ENCODE assay signal across 8 cellular contexts in genomic region chr1:109667452-109668122, GRCh38. TPM values are rescaled to one million over a fixed set of nuclear protein-coding genes. Genes with fewer than 3 reads are reported as not detected.
DNase-seq lines count a peak whose midpoint lies in the region; ATAC-seq, FAIRE-seq and TF ChIP-seq lines count a peak whose summit lies in the region.

GSTM2 (plus strand) TSS chr1:109668057; CDS start chr1:109668116, 59 bp downstream.

- POLR2A ChIA-PET in endothelial cell of umbilical vein (lab: Charles Lee) = no interaction called here

- dilution Hi-C loops in endothelial cell of umbilical vein (cut with MboI; ENCODE audit: extremely low pct_ligation_motif_present, low sequenced_read_pairs) = no loop called here

- peak; percentile 91 for FAIRE-seq in endothelial cell of umbilical vein (lab: Jason Lieb, UNC)

- no peaks in the 10 kb centered on the region for H3K27me3 ChIP-seq in endothelial cell of umbilical vein (ENCODE audit: control insufficient read depth in 2 of 2, insufficient read depth in 2 of 2, low read length in 2 of 2)
- no peaks in the 10 kb centered on the region for H3K27me3 ChIP-seq in mononuclear cell (ENCODE audit: insufficient read depth, low read length)

- no TSS peak for BruUV-seq in endothelial cell of umbilical vein (replicated peaks; lab: Mats Ljungman, UMichigan)

- peak within 1 kb of the TSS; percentile 75 for H3K4me2 ChIP-seq in endothelial cell of umbilical vein (ENCODE audit: insufficient read depth, low read length)

- DNase-seq in NCI-H524 treated with DMSO at 0.1 percent for 48 hours (lab: John Stamatoyannopoulos, UW) (peak; percentile 6), endothelial cell of umbilical vein (ENCODE audit: low read depth, low spot score) (peak; percentile 85)
- DNase-seq in activated CD8-positive, alpha-beta memory T cell treated with anti-CD3 and anti-CD28 coated beads, Interleukin-2, amount 50 U/mL, for 24 hours (ENCODE audit: extremely low read depth) = peak; percentile 42
- DNase-seq in stimulated activated CD8-positive, alpha-beta memory T cell treated with anti-CD3 and anti-CD28 coated beads, Interleukin-15, amount 100 ng/mL, for 4 hours (ENCODE audit: low read depth in 2 of 2) = peak; percentile 39 to 47
- no peak for DNase-seq in NK-92 treated with Interleukin-12 subunit alpha and Interleukin-12 subunit beta, amount 100 ng/mL, for 24 hours (lab: John Stamatoyannopoulos, UW)

- H2AFZ ChIP-seq in endothelial cell of umbilical vein (ENCODE audit: low read depth, low read length) = peak within 1 kb of the TSS; percentile 65

- H4K20me1 ChIP-seq in endothelial cell of umbilical vein (replicated peaks; ENCODE audit: control insufficient read depth, extremely low read depth, insufficient read depth, low read length) = no peaks in the 10 kb centered on the region

- TF ChIP-seq POLR2A in endothelial cell of umbilical vein (IDR thresholded peaks at IDR 0.05; ENCODE audit: low read depth, low read length) = no peak

- H3K4me3 ChIP-seq in endothelial cell of umbilical vein (replicated peaks in 1 of 3; ENCODE audit: insufficient read depth in 1 of 3, low read depth in 1 of 3, low read length in 3 of 3) (peak within 1 kb of the TSS; percentile 13 to 33 (median 15)), mononuclear cell (ENCODE audit: low read length) (no peak within 1 kb of the TSS)

- H3K27ac ChIP-seq in endothelial cell of umbilical vein (ENCODE audit: insufficient read depth, low read depth, low read length) = no peak within 1 kb of the TSS

- no peaks in the 10 kb centered on the region for H3K9me1 ChIP-seq in endothelial cell of umbilical vein (replicated peaks; ENCODE audit: control insufficient read depth, extremely low read depth, insufficient read depth, low read length)

- H3K4me1 ChIP-seq in endothelial cell of umbilical vein (ENCODE audit: control insufficient read depth, extremely low read depth, insufficient read depth, low read length) = peaks cover 5% of the 10 kb centered on the region
- peaks cover 12% of the 10 kb centered on the region for H3K4me1 ChIP-seq in mononuclear cell (ENCODE audit: insufficient read depth, low read length)

- ATAC-seq in GM18499 (IDR thresholded peaks at IDR 0.05; ENCODE audit: insufficient read depth, unreplicated experiment) = peak; percentile 73
- ATAC-seq in HG02870 (IDR thresholded peaks at IDR 0.05; ENCODE audit: unreplicated experiment) = peak; percentile 99

- H3K36me3 ChIP-seq in endothelial cell of umbilical vein (ENCODE audit: control insufficient read depth in 2 of 2, extremely low read depth in 1 of 2, insufficient read depth in 2 of 2, low read length in 2 of 2) = no peaks in the 10 kb centered on the region

- TF ChIP-seq CTCF in endothelial cell of umbilical vein (IDR thresholded peaks at IDR 0.05; ENCODE audit: extremely low read depth in 1 of 2, insufficient read depth in 1 of 2, low read depth in 1 of 2, low read length in 2 of 2) = no peak

- no peaks in the 10 kb centered on the region for H3K79me2 ChIP-seq in endothelial cell of umbilical vein (ENCODE audit: control insufficient read depth, insufficient read depth, low read length)

- H3K9me3 ChIP-seq in endothelial cell of umbilical vein (replicated peaks; ENCODE audit: control insufficient read depth, insufficient read depth, low read length) (no peaks in the 10 kb centered on the region), mononuclear cell (ENCODE audit: low read depth, low read length) (no peaks in the 10 kb centered on the region)

- peak within 1 kb of the TSS; percentile 19 for H3K9ac ChIP-seq in endothelial cell of umbilical vein (replicated peaks; ENCODE audit: extremely low read depth, insufficient read depth, low read length)

- intact Hi-C loops in endothelial cell of umbilical vein (cut with micrococcal nuclease) = loop anchor here (1.0 to 5.0 kb wide), 2 partner anchors 39 to 95 kb away; partner anchors contain the start of gene EPS8L3

- CTCF ChIA-PET in endothelial cell of umbilical vein (lab: Charles Lee) = interaction anchor here (0.7 to 3.4 kb wide), 3 partner anchors 15 to 27 kb away, joined by 3 to 20 read pairs (median 4); no protein-coding TSS in a partner anchor

TF ChIP-seq in endothelial cell of umbilical vein, 7 proteins besides CTCF, POLR2A, EP300 and RAD21:
- TF ChIP-seq EZH2 (IDR thresholded peaks at IDR 0.05; ENCODE audit: borderline replicate concordance, low read depth, low read length, severe bottlenecking) = no peak
- no peak for TF ChIP-seq GATA2 (IDR thresholded peaks at IDR 0.05; ENCODE audit: insufficient read depth, insufficient read length, low read depth, low read length)
- no peak for TF ChIP-seq MAX (IDR thresholded peaks at IDR 0.05; ENCODE audit: insufficient read depth, insufficient read length)
- no peak for TF ChIP-seq POLR2AphosphoS5 (IDR thresholded peaks at IDR 0.05; ENCODE audit: insufficient read depth, low read depth, low read length)
- TF ChIP-seq MYC (IDR thresholded peaks at IDR 0.05; ENCODE audit: low read depth, low read length) = no peak
- no peak for TF ChIP-seq JUN (IDR thresholded peaks at IDR 0.05; ENCODE audit: borderline replicate concordance, insufficient read depth, insufficient read length, low read depth)
- TF ChIP-seq FOS (IDR thresholded peaks at IDR 0.05; ENCODE audit: borderline replicate concordance, insufficient read depth, low read length) = no peak

RNA-seq across cellular contexts. Expression of gene GSTM2, which starts in this region (rescaled TPM):
- total RNA-seq in endothelial cell of umbilical vein (12.0 and 21.5 TPM in 2 replicates), mononuclear cell (16.1 TPM)
- 23.6 and 27.1 TPM in 2 replicates for polyA plus RNA-seq in endothelial cell of umbilical vein
- polyA plus RNA-seq in endothelial cell of umbilical vein (2011; cell fraction: cytosol; rRNA removed) = 7.7 and 11.7 TPM in 2 replicates
- 110 and 171 TPM in 2 replicates for polyA plus RNA-seq in endothelial cell of umbilical vein (2011; cell fraction: nucleus; rRNA removed)
- polyA plus RNA-seq in endothelial cell of umbilical vein (2012) = 13.3 and 25.1 TPM in 2 replicates
- 13.5 and 14.5 TPM in 2 replicates for polyA minus RNA-seq in endothelial cell of umbilical vein
- polyA minus RNA-seq in endothelial cell of umbilical vein (2011; cell fraction: cytosol; rRNA and poly(A)+ RNA removed) = not detected
- polyA minus RNA-seq in endothelial cell of umbilical vein (2011; cell fraction: nucleus; rRNA and poly(A)+ RNA removed) = 8.7 and 9.2 TPM in 2 replicates
